ENCODE assay signal across 1 cellular context in the genomic region with DNA sequence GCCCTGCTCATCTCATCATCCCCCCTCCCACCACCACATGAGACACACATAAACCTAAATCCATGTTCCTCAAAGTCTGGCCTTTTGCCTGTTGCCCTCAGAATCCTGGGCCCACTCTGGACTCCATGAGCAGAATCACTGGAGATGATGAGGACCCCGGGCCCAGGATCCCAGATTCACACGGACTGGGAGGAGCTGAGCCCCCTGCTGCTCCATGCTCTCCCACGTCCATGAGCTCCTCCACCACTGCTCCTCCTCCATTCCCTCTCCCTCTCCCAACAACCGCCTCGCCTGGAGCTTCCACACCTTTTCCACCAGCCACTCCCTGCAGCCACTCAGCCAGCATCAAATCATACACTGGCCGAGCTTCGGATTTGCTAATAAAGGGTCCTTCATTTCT.
TF ChIP-seq lines count a peak whose summit lies in the region.

No MANE protein-coding gene starts in this region.

TF ChIP-seq in GM23338, 12 proteins besides CTCF, POLR2A, EP300 and RAD21 (continued from another document):
- TF ChIP-seq, protein P1, sequence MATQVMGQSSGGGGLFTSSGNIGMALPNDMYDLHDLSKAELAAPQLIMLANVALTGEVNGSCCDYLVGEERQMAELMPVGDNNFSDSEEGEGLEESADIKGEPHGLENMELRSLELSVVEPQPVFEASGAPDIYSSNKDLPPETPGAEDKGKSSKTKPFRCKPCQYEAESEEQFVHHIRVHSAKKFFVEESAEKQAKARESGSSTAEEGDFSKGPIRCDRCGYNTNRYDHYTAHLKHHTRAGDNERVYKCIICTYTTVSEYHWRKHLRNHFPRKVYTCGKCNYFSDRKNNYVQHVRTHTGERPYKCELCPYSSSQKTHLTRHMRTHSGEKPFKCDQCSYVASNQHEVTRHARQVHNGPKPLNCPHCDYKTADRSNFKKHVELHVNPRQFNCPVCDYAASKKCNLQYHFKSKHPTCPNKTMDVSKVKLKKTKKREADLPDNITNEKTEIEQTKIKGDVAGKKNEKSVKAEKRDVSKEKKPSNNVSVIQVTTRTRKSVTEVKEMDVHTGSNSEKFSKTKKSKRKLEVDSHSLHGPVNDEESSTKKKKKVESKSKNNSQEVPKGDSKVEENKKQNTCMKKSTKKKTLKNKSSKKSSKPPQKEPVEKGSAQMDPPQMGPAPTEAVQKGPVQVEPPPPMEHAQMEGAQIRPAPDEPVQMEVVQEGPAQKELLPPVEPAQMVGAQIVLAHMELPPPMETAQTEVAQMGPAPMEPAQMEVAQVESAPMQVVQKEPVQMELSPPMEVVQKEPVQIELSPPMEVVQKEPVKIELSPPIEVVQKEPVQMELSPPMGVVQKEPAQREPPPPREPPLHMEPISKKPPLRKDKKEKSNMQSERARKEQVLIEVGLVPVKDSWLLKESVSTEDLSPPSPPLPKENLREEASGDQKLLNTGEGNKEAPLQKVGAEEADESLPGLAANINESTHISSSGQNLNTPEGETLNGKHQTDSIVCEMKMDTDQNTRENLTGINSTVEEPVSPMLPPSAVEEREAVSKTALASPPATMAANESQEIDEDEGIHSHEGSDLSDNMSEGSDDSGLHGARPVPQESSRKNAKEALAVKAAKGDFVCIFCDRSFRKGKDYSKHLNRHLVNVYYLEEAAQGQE (IDR thresholded peaks at IDR 0.05; ENCODE audit: unreplicated experiment), result no peak
- TF ChIP-seq, protein P2, sequence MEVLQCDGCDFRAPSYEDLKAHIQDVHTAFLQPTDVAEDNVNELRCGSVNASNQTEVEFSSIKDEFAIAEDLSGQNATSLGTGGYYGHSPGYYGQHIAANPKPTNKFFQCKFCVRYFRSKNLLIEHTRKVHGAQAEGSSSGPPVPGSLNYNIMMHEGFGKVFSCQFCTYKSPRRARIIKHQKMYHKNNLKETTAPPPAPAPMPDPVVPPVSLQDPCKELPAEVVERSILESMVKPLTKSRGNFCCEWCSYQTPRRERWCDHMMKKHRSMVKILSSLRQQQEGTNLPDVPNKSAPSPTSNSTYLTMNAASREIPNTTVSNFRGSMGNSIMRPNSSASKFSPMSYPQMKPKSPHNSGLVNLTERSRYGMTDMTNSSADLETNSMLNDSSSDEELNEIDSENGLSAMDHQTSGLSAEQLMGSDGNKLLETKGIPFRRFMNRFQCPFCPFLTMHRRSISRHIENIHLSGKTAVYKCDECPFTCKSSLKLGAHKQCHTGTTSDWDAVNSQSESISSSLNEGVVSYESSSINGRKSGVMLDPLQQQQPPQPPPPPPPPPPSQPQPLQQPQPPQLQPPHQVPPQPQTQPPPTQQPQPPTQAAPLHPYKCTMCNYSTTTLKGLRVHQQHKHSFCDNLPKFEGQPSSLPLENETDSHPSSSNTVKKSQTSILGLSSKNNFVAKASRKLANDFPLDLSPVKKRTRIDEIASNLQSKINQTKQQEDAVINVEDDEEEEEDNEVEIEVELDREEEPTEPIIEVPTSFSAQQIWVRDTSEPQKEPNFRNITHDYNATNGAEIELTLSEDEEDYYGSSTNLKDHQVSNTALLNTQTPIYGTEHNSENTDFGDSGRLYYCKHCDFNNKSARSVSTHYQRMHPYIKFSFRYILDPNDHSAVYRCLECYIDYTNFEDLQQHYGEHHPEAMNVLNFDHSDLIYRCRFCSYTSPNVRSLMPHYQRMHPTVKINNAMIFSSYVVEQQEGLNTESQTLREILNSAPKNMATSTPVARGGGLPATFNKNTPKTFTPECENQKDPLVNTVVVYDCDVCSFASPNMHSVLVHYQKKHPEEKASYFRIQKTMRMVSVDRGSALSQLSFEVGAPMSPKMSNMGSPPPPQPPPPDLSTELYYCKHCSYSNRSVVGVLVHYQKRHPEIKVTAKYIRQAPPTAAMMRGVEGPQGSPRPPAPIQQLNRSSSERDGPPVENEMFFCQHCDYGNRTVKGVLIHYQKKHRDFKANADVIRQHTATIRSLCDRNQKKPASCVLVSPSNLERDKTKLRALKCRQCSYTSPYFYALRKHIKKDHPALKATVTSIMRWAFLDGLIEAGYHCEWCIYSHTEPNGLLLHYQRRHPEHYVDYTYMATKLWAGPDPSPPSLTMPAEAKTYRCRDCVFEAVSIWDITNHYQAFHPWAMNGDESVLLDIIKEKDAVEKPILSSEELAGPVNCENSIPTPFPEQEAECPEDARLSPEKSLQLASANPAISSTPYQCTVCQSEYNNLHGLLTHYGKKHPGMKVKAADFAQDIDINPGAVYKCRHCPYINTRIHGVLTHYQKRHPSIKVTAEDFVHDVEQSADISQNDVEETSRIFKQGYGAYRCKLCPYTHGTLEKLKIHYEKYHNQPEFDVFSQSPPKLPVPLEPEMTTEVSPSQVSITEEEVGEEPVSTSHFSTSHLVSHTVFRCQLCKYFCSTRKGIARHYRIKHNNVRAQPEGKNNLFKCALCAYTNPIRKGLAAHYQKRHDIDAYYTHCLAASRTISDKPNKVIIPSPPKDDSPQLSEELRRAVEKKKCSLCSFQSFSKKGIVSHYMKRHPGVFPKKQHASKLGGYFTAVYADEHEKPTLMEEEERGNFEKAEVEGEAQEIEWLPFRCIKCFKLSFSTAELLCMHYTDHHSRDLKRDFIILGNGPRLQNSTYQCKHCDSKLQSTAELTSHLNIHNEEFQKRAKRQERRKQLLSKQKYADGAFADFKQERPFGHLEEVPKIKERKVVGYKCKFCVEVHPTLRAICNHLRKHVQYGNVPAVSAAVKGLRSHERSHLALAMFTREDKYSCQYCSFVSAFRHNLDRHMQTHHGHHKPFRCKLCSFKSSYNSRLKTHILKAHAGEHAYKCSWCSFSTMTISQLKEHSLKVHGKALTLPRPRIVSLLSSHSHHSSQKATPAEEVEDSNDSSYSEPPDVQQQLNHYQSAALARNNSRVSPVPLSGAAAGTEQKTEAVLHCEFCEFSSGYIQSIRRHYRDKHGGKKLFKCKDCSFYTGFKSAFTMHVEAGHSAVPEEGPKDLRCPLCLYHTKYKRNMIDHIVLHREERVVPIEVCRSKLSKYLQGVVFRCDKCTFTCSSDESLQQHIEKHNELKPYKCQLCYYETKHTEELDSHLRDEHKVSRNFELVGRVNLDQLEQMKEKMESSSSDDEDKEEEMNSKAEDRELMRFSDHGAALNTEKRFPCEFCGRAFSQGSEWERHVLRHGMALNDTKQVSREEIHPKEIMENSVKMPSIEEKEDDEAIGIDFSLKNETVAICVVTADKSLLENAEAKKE (CRISPR knock-in tag; IDR thresholded peaks at IDR 0.05), result no peak
- TF ChIP-seq ZNF331 (CRISPR knock-in tag; IDR thresholded peaks at IDR 0.05; ENCODE audit: low read depth), result no peak
- TF ChIP-seq JUNB (IDR thresholded peaks at IDR 0.05; ENCODE audit: unreplicated experiment), result no peak
- TF ChIP-seq STAT1 (IDR thresholded peaks at IDR 0.05; ENCODE audit: unreplicated experiment), result no peak
- TF ChIP-seq, protein P3, sequence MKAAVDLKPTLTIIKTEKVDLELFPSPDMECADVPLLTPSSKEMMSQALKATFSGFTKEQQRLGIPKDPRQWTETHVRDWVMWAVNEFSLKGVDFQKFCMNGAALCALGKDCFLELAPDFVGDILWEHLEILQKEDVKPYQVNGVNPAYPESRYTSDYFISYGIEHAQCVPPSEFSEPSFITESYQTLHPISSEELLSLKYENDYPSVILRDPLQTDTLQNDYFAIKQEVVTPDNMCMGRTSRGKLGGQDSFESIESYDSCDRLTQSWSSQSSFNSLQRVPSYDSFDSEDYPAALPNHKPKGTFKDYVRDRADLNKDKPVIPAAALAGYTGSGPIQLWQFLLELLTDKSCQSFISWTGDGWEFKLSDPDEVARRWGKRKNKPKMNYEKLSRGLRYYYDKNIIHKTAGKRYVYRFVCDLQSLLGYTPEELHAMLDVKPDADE (IDR thresholded peaks at IDR 0.05), result no peak
- TF ChIP-seq ZNF114 (CRISPR knock-in tag; IDR thresholded peaks at IDR 0.05), result no peak
